ENCODE assay signal across 9 cellular contexts in the genomic region with DNA sequence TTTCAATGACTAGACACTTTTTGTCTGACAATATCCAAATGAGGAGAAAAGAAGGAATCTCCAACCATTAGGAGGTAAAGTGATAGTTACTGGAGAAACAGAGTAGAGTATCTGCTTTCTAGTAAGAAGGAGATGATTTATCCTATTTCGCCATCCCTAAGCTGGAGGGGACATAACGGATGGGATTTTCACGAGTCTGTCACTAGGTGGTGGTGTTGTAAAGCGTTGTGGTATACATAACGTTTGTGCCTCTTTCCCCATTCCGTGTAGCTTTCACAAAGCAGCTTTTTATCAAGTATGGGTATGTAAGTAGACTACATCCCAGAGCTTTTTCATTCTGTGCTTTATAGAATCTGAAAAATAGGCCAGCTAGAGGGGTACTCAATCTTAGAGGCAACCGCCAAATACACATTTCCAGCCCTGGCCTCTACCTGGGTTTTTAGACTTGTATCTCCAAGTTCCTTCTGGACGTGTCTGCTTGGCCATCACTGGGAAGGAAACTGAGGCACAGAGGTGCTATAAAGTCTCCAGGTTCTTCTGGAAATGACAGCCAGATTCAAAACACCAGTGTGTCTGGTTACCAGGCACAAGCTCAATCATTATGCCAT. TPM values are rescaled to one million over a fixed set of nuclear protein-coding genes. Genes with fewer than 3 reads are reported as not detected.
DNase-seq lines count a peak whose midpoint lies in the region; FAIRE-seq and TF ChIP-seq lines count a peak whose summit lies in the region.
"Had no signal": no experiment of that assay in that cellular context is flagged by ENCODE, and none has a peak within 500 bp of the region (broad histone marks: within the 10 kb centered on the region; RNA-seq: fewer than 3 reads in every experiment).

No MANE protein-coding gene starts in this region.

- no peak overlapping the region for H3K4me2 ChIP-seq in OCI-LY3 (ENCODE audit: low read length)

- H3K36me3 ChIP-seq in OCI-LY3 (replicated peaks; ENCODE audit: low read depth, low read length), result no peaks in the 10 kb centered on the region

- H3K9me3 Mint-ChIP-seq in activated naive CD4-positive, alpha-beta T cell treated with anti-CD3 and anti-CD28 coated beads for 36 hours, result no peaks in the 10 kb centered on the region

- DNase-seq in AG08395 (ENCODE audit: low spot score), result peak; percentile 89
- peak; percentile 55 for DNase-seq in GM18507 (ENCODE audit: extremely low spot score, insufficient read length, low read depth)
- DNase-seq in LHCN-M2 (ENCODE audit: low read depth), result peak; percentile 72
- peak; percentile 67 for DNase-seq in activated naive CD4-positive, alpha-beta T cell treated with anti-CD3 and anti-CD28 coated beads for 36 hours
- DNase-seq in glomerular endothelial cell (ENCODE audit: extremely low read depth, low read depth, low spot score), result peak; percentile 57
- peak; percentile 93 for DNase-seq in pons (ENCODE audit: low spot score)
- no peak for DNase-seq in T1000 (lab: John Stamatoyannopoulos, UW)

- H3K27ac Mint-ChIP-seq in activated naive CD4-positive, alpha-beta T cell treated with anti-CD3 and anti-CD28 coated beads for 36 hours, result no peak overlapping the region

- H3K4me3 ChIP-seq in OCI-LY3 (ENCODE audit: low read length), result no peak overlapping the region
- H3K4me3 ChIP-seq: skin epidermis had no signal

- peaks cover 26% of the 10 kb centered on the region; the same call in 1 of the 2 replicates for H3K27me3 ChIP-seq in OCI-LY3 (ENCODE audit: low read depth, low read length)

- intact Hi-C loops in activated naive CD4-positive, alpha-beta T cell treated with anti-CD3 and anti-CD28 coated beads for 36 hours (cut with micrococcal nuclease), result loop anchor here (1.0 to 5.0 kb wide), 4 partner anchors 84 to 833 kb away; a partner anchor contains a TSS

- no peaks in the 10 kb centered on the region for H3K79me2 ChIP-seq in OCI-LY3 (ENCODE audit: low read length)

- no peaks in the 10 kb centered on the region for H3K36me3 Mint-ChIP-seq in activated naive CD4-positive, alpha-beta T cell treated with anti-CD3 and anti-CD28 coated beads for 36 hours (ENCODE audit: low read depth)

- no peak overlapping the region for H3K4me3 Mint-ChIP-seq in activated naive CD4-positive, alpha-beta T cell treated with anti-CD3 and anti-CD28 coated beads for 36 hours

- H2AFZ ChIP-seq in OCI-LY3 (ENCODE audit: low read depth, low read length), result no peak overlapping the region

- H3K9me3 ChIP-seq in OCI-LY3 (ENCODE audit: insufficient read depth, low read length), result no peaks in the 10 kb centered on the region

- CTCF ChIA-PET in activated naive CD4-positive, alpha-beta T cell treated with anti-CD3 and anti-CD28 coated beads for 36 hours (lab: Charles Lee), result interaction anchor here (0.7 to 3.0 kb wide), 48 partner anchors 9 to 834 kb away, joined by 3 to 52 read pairs (median 4); a partner anchor contains a TSS

- no peak overlapping the region for H3K27ac ChIP-seq in OCI-LY3 (ENCODE audit: low read length)
- H3K27ac ChIP-seq: skin epidermis had no signal

- peaks cover 17% of the 10 kb centered on the region for H3K27me3 Mint-ChIP-seq in activated naive CD4-positive, alpha-beta T cell treated with anti-CD3 and anti-CD28 coated beads for 36 hours (ENCODE audit: low read depth)

- H3K9ac ChIP-seq in OCI-LY3 (ENCODE audit: low read length), result no peak overlapping the region

- FAIRE-seq in GM18507 (lab: Jason Lieb, UNC), result peak; percentile 95

- H3K4me1 Mint-ChIP-seq in activated naive CD4-positive, alpha-beta T cell treated with anti-CD3 and anti-CD28 coated beads for 36 hours (ENCODE audit: low read depth), result no peaks in the 10 kb centered on the region

- peak; percentile 70 for TF ChIP-seq CTCF in OCI-LY3 (IDR thresholded peaks at IDR 0.05; ENCODE audit: low read depth, low read length)

- H3K4me1 ChIP-seq in OCI-LY3 (ENCODE audit: low read length), result no peaks in the 10 kb centered on the region

- H4K20me1 ChIP-seq in OCI-LY3 (ENCODE audit: insufficient read depth, low read length), result no peaks in the 10 kb centered on the region

RNA-seq across cellular contexts. Expression of a gene that starts 33.3 kb away (rescaled TPM):
- total RNA-seq in LHCN-M2 (2014; rRNA removed) (not detected in 2 replicates), glomerular endothelial cell (not detected in 2 replicates)
- polyA plus RNA-seq in LHCN-M2 (2012), result not detected
- not detected for total RNA-seq in activated naive CD4-positive, alpha-beta T cell treated with anti-CD3 and anti-CD28 coated beads for 36 hours
